7 cellular contexts compared by ENCODE assay signal in the genomic region with DNA sequence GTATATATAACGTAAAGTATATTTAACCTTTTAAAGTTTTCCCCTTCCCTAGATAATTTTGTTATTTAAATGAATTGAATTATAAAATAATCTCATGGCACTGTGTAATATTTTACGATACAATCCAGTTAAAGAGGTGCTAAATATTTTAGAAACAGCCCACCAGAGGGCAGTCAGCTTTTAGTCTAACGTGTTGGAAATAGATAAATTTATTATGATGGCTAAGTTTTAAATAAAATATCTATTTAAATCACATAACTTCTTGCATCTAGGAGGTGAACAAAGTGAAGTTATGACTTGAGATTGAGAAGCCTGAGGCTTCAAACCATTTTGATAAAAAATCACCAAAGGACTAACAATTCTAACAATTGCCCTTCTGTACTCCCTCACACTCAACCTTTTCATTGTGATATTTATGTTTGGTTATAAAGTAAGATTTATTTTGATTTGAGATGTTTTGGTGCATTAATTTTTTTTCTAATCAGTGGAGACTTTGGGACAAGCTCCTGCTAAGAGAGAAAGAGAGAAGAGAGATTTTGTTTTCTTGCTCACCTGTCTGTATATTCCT.
A peak's percentile ranks its signal among the peaks of the same experiment; 100 is the strongest.
DNase-seq lines count a peak whose midpoint lies in the region; ATAC-seq, FAIRE-seq and TF ChIP-seq lines count a peak whose summit lies in the region.

No MANE protein-coding gene starts in this region.

- intact Hi-C loops in PC-3 (cut with micrococcal nuclease) (loop anchor here (1.0 to 2.0 kb wide), 5 partner anchors 170 to 826 kb away; no protein-coding TSS in a partner anchor), dorsolateral prefrontal cortex (cut with DNase I) (loop anchor here (5.0 to 10.0 kb wide), 6 partner anchors 251 to 1228 kb away; no protein-coding TSS in a partner anchor)

- no peaks in the 10 kb centered on the region for H3K4me1 ChIP-seq in PC-3 (ENCODE audit: insufficient read depth, low read length)

- H3F3A ChIP-seq in PC-3 (ENCODE audit: low read length, unreplicated experiment), result no peaks in the 10 kb centered on the region

- TF ChIP-seq CTCF in PC-3 (conservative IDR thresholded peaks at IDR 0.05; ENCODE audit: low read depth, low read length) (peak; percentile 62), dorsolateral prefrontal cortex (IDR thresholded peaks at IDR 0.05 in 54 of 56, conservative IDR thresholded peaks at IDR 0.05 in 2 of 56; ENCODE audit: low read depth in 1 of 56, partially characterized antibody in 56 of 56) (peak; percentile 36 to 84 (median 66))

- 0 out of 2 replicates have a peak, but pooled peaks have one; percentile 27 for ATAC-seq in PC-3
- ATAC-seq in GM21619 (IDR thresholded peaks at IDR 0.05; ENCODE audit: unreplicated experiment), result no peak
- ATAC-seq in HG02610 (IDR thresholded peaks at IDR 0.05; ENCODE audit: unreplicated experiment), result no peak

- no peaks in the 10 kb centered on the region for H3K36me3 ChIP-seq in PC-3 (ENCODE audit: low read depth, low read length)

- H3K4me3 ChIP-seq in PC-3 (ENCODE audit: low read length) (no peak overlapping the region), dorsolateral prefrontal cortex (no peak overlapping the region)

- H3K9me3 ChIP-seq in PC-3 (ENCODE audit: low read length), result no peaks in the 10 kb centered on the region

- no peaks in the 10 kb centered on the region for H3K79me2 ChIP-seq in PC-3 (ENCODE audit: low read length)

- H3K9ac ChIP-seq in PC-3 (ENCODE audit: low read length), result no peak overlapping the region

- DNase-seq in DMS153 treated with DMSO at 0.1 percent for 48 hours (lab: John Stamatoyannopoulos, UW; ENCODE audit: unreplicated experiment), result peak; percentile 67
- peak; percentile 12 for DNase-seq in HTR-8/SVneo (ENCODE audit: insufficient read length, low spot score)
- DNase-seq in PC-3, result peak; percentile 66
- peak in 1 of 10 donors; percentile 3 for DNase-seq in dorsolateral prefrontal cortex
- DNase-seq in non-pigmented ciliary epithelial cell (ENCODE audit: low read depth), result peak; percentile 24

- H3K27me3 ChIP-seq in PC-3 (ENCODE audit: low read length), result peaks cover 43% of the 10 kb centered on the region
- peaks cover 0 to 81% (median 46%) of the 10 kb centered on the region in 45 donors for H3K27me3 ChIP-seq in dorsolateral prefrontal cortex

- no peaks in the 10 kb centered on the region for H3K9me2 ChIP-seq in PC-3 (replicated peaks; ENCODE audit: low read length)

- no peak overlapping the region for H2AFZ ChIP-seq in PC-3 (ENCODE audit: low read length)

- no peak for FAIRE-seq in HTR-8/SVneo (lab: Jason Lieb, UNC)

- POLR2A ChIA-PET in PC-3 (lab: Charles Lee; ENCODE audit: unreplicated experiment), result no interaction called here

- BruUV-seq in PC-3 (replicated peaks; lab: Mats Ljungman, UMichigan), result no TSS peak

- H3K27ac ChIP-seq in PC-3 (ENCODE audit: low read length) (no peak overlapping the region), dorsolateral prefrontal cortex (no peak overlapping the region)

- CTCF ChIA-PET in PC-3 (lab: Charles Lee), result interaction anchor here (0.6 to 1.1 kb wide), 2 partner anchors 252 to 511 kb away, joined by 3 to 14 read pairs; no protein-coding TSS in a partner anchor

- H4K20me1 ChIP-seq in PC-3 (ENCODE audit: low read length), result no peaks in the 10 kb centered on the region; the same call in 1 of the 2 replicates

- no peak overlapping the region for H3K4me2 ChIP-seq in PC-3 (ENCODE audit: low read length)
